ENCODE assay signal across 14 cellular contexts in the genomic region with DNA sequence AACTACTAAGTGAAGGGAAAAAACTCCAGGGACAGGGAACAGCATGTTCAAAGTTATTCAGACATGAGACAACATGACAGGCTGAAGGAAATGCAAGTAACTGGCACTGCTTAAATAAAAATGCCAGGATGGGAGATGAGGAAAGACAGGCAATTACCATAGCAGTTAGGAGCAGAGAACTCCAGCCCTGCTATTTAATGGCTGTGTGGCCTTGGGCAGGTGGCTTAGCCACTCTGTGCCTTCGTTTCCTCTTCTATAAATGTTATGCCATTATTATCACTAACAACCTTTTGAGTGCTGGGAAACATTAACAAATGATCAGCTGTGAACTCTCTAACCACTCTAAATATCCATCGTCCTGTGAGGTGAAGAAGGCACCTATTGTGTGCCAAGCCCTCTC. TPM values are rescaled to one million over a fixed set of nuclear protein-coding genes. Genes with fewer than 3 reads are reported as not detected.
DNase-seq lines count a peak whose midpoint lies in the region; ATAC-seq and TF ChIP-seq lines count a peak whose summit lies in the region.
"Had no signal": no experiment of that assay in that cellular context is flagged by ENCODE, and none has a peak within 500 bp of the region (broad histone marks: within the 10 kb centered on the region; RNA-seq: fewer than 3 reads in every experiment).

No MANE protein-coding gene starts in this region.

- ATAC-seq in activated T-cell treated with anti-CD3 and anti-CD28 coated beads, Interleukin-2, amount 50 U/mL, for 72 hours (replicated peaks in 1 of 2): no peak
- no peak for ATAC-seq in WTC11
- no peak for ATAC-seq in HG03432 (IDR thresholded peaks at IDR 0.05; ENCODE audit: unreplicated experiment)
- ATAC-seq: A549; CD8-positive, alpha-beta T cell had no signal

- no peaks in the 10 kb centered on the region for H3K9me3 Mint-ChIP-seq in activated T-cell treated with anti-CD3 and anti-CD28 coated beads, Interleukin-2, amount 50 U/mL, for 72 hours
- H3K9me3 Mint-ChIP-seq in WTC11: no peaks in the 10 kb centered on the region
- no peaks in the 10 kb centered on the region for H3K9me3 Mint-ChIP-seq in nephron progenitor cell
- H3K9me3 Mint-ChIP-seq: CD4-positive, alpha-beta T cell; CD8-positive, alpha-beta T cell had no signal

- no peak for TF ChIP-seq CTCF in WTC11 (IDR thresholded peaks at IDR 0.05)
- no peak for TF ChIP-seq CTCF in nephron progenitor cell (IDR thresholded peaks at IDR 0.05)

- CTCF ChIA-PET in WTC11 (lab: Charles Lee): interaction anchor here (0.7 kb wide), 1 partner anchor 217 kb away, joined by 3 read pairs; no protein-coding TSS in a partner anchor

- peak overlapping the region; percentile 7 for H3K27ac Mint-ChIP-seq in activated T-cell treated with anti-CD3 and anti-CD28 coated beads, Interleukin-2, amount 50 U/mL, for 72 hours
- H3K27ac Mint-ChIP-seq in WTC11 (peak overlapping the region; percentile 85), nephron progenitor cell (peak overlapping the region; percentile 22)
- H3K27ac Mint-ChIP-seq: B cell; CD4-positive, alpha-beta T cell; CD8-positive, alpha-beta T cell had no signal

- H3K4me1 Mint-ChIP-seq in activated T-cell treated with anti-CD3 and anti-CD28 coated beads, Interleukin-2, amount 50 U/mL, for 72 hours (ENCODE audit: low read depth): no peaks in the 10 kb centered on the region
- H3K4me1 Mint-ChIP-seq in WTC11 (peaks cover 22% of the 10 kb centered on the region), nephron progenitor cell (peaks cover 30% of the 10 kb centered on the region)

- no peak overlapping the region for H3K4me3 Mint-ChIP-seq in activated T-cell treated with anti-CD3 and anti-CD28 coated beads, Interleukin-2, amount 50 U/mL, for 72 hours
- H3K4me3 Mint-ChIP-seq in WTC11 (no peak overlapping the region), nephron progenitor cell (no peak overlapping the region)
- H3K4me3 Mint-ChIP-seq: B cell; CD4-positive, alpha-beta T cell; CD8-positive, alpha-beta T cell had no signal

- no peaks in the 10 kb centered on the region for H3K36me3 Mint-ChIP-seq in activated T-cell treated with anti-CD3 and anti-CD28 coated beads, Interleukin-2, amount 50 U/mL, for 72 hours (ENCODE audit: insufficient read depth in 2 of 2)
- H3K36me3 Mint-ChIP-seq in WTC11 (peaks cover 6% of the 10 kb centered on the region), nephron progenitor cell (ENCODE audit: low read depth) (peaks cover 6% of the 10 kb centered on the region)
- H3K36me3 Mint-ChIP-seq: CD8-positive, alpha-beta T cell had no signal

- POLR2A ChIA-PET in WTC11 (lab: Charles Lee): no interaction called here

- peaks cover 37% of the 10 kb centered on the region for H3K27me3 Mint-ChIP-seq in activated T-cell treated with anti-CD3 and anti-CD28 coated beads, Interleukin-2, amount 50 U/mL, for 72 hours (ENCODE audit: low read depth)
- H3K27me3 Mint-ChIP-seq in WTC11 (ENCODE audit: low read depth) (no peaks in the 10 kb centered on the region), nephron progenitor cell (ENCODE audit: low read depth, poor library complexity) (no peaks in the 10 kb centered on the region)

- no peak for DNase-seq in activated T-cell treated with anti-CD3 and anti-CD28 coated beads, Interleukin-2, amount 50 U/mL, for 72 hours
- DNase-seq in activated T-cell treated with anti-CD3 and anti-CD28 coated beads for 4 hours (no peak), WTC11 (ENCODE audit: low spot score) (no peak), nephron progenitor cell (no peak)
- DNase-seq: AML-193; Caco-2; Calu3; CD4-positive, alpha-beta T cell; CD8-positive, alpha-beta T cell; DMS79 treated with DMSO at 0.1 percent for 48 hours; GF-D8 had no signal

TF ChIP-seq in WTC11, 78 proteins besides CTCF, POLR2A, EP300 and RAD21:
- TF ChIP-seq IRF2 (CRISPR knock-in tag; IDR thresholded peaks at IDR 0.05; ENCODE audit: borderline replicate concordance, low read depth): no peak
- TF ChIP-seq, protein P1, sequence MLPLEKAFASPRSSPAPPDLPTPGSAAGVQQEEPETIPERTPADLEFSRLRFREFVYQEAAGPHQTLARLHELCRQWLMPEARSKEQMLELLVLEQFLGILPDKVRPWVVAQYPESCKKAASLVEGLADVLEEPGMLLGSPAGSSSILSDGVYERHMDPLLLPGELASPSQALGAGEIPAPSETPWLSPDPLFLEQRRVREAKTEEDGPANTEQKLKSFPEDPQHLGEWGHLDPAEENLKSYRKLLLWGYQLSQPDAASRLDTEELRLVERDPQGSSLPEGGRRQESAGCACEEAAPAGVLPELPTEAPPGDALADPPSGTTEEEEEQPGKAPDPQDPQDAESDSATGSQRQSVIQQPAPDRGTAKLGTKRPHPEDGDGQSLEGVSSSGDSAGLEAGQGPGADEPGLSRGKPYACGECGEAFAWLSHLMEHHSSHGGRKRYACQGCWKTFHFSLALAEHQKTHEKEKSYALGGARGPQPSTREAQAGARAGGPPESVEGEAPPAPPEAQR (CRISPR knock-in tag; IDR thresholded peaks at IDR 0.05): no peak
- TF ChIP-seq, protein P2, sequence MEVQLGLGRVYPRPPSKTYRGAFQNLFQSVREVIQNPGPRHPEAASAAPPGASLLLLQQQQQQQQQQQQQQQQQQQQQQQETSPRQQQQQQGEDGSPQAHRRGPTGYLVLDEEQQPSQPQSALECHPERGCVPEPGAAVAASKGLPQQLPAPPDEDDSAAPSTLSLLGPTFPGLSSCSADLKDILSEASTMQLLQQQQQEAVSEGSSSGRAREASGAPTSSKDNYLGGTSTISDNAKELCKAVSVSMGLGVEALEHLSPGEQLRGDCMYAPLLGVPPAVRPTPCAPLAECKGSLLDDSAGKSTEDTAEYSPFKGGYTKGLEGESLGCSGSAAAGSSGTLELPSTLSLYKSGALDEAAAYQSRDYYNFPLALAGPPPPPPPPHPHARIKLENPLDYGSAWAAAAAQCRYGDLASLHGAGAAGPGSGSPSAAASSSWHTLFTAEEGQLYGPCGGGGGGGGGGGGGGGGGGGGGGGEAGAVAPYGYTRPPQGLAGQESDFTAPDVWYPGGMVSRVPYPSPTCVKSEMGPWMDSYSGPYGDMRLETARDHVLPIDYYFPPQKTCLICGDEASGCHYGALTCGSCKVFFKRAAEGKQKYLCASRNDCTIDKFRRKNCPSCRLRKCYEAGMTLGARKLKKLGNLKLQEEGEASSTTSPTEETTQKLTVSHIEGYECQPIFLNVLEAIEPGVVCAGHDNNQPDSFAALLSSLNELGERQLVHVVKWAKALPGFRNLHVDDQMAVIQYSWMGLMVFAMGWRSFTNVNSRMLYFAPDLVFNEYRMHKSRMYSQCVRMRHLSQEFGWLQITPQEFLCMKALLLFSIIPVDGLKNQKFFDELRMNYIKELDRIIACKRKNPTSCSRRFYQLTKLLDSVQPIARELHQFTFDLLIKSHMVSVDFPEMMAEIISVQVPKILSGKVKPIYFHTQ (CRISPR knock-in tag; IDR thresholded peaks at IDR 0.05): no peak
- TF ChIP-seq, protein P3, sequence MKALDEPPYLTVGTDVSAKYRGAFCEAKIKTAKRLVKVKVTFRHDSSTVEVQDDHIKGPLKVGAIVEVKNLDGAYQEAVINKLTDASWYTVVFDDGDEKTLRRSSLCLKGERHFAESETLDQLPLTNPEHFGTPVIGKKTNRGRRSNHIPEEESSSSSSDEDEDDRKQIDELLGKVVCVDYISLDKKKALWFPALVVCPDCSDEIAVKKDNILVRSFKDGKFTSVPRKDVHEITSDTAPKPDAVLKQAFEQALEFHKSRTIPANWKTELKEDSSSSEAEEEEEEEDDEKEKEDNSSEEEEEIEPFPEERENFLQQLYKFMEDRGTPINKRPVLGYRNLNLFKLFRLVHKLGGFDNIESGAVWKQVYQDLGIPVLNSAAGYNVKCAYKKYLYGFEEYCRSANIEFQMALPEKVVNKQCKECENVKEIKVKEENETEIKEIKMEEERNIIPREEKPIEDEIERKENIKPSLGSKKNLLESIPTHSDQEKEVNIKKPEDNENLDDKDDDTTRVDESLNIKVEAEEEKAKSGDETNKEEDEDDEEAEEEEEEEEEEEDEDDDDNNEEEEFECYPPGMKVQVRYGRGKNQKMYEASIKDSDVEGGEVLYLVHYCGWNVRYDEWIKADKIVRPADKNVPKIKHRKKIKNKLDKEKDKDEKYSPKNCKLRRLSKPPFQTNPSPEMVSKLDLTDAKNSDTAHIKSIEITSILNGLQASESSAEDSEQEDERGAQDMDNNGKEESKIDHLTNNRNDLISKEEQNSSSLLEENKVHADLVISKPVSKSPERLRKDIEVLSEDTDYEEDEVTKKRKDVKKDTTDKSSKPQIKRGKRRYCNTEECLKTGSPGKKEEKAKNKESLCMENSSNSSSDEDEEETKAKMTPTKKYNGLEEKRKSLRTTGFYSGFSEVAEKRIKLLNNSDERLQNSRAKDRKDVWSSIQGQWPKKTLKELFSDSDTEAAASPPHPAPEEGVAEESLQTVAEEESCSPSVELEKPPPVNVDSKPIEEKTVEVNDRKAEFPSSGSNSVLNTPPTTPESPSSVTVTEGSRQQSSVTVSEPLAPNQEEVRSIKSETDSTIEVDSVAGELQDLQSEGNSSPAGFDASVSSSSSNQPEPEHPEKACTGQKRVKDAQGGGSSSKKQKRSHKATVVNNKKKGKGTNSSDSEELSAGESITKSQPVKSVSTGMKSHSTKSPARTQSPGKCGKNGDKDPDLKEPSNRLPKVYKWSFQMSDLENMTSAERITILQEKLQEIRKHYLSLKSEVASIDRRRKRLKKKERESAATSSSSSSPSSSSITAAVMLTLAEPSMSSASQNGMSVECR (CRISPR knock-in tag; IDR thresholded peaks at IDR 0.05; ENCODE audit: borderline replicate concordance): no peak
- no peak for TF ChIP-seq ZNF396 (CRISPR knock-in tag; IDR thresholded peaks at IDR 0.05; ENCODE audit: borderline replicate concordance)
- TF ChIP-seq, protein P4, sequence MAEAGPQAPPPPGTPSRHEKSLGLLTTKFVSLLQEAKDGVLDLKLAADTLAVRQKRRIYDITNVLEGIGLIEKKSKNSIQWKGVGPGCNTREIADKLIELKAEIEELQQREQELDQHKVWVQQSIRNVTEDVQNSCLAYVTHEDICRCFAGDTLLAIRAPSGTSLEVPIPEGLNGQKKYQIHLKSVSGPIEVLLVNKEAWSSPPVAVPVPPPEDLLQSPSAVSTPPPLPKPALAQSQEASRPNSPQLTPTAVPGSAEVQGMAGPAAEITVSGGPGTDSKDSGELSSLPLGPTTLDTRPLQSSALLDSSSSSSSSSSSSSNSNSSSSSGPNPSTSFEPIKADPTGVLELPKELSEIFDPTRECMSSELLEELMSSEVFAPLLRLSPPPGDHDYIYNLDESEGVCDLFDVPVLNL (CRISPR knock-in tag; IDR thresholded peaks at IDR 0.05; ENCODE audit: borderline replicate concordance, low read depth): no peak

RNA-seq across cellular contexts. Expression of a gene that starts 32.7 kb away (rescaled TPM):
- 1 to 10 TPM in 1 of 2 donors, under 1 TPM in 1; 0.22 to 1.6 TPM for total RNA-seq in activated T-cell treated with anti-CD3 and anti-CD28 coated beads, Interleukin-2, amount 50 U/mL, for 72 hours
- total RNA-seq in WTC11 (2021): 56.5 to 65.1 TPM (median 56.8 TPM) in 3 replicates
- total RNA-seq: B cell; CD4-positive, alpha-beta T cell; CD8-positive, alpha-beta T cell had no signal

Comparison
In these comparisons a context has a peak if more than half of its experiments do, and no peak if none do; other contexts are left out.
1. H3K27ac Mint-ChIP-seq: peak in every context shown above with its lines; median percentile 85 in WTC11; 22 in nephron progenitor cell; 7 in activated T-cell treated with anti-CD3 and anti-CD28 coated beads, Interleukin-2, amount 50 U/mL, for 72 hours.
2. RNA of a gene that starts 32.7 kb away (total RNA-seq): 56.5 to 65.1 TPM in WTC11; 0.22 to 1.6 TPM in activated T-cell treated with anti-CD3 and anti-CD28 coated beads, Interleukin-2, amount 50 U/mL, for 72 hours; every median in the first group is over 10 times any median in the second.